Comparison of ENCODE assay signal across 13 cellular contexts in genomic region chr16:89366561-89367537, GRCh38.
DNase-seq lines count a peak whose midpoint lies in the region; ATAC-seq, FAIRE-seq and TF ChIP-seq lines count a peak whose summit lies in the region.
"Had no signal": no experiment of that assay in that cellular context is flagged by ENCODE, and none has a peak within 500 bp of the region (broad histone marks: within the 10 kb centered on the region; RNA-seq: fewer than 3 reads in every experiment).

No MANE protein-coding gene starts in this region.

- peaks cover 14% of the 10 kb centered on the region for H3K36me3 Mint-ChIP-seq in brain
- H3K36me3 Mint-ChIP-seq in nephron progenitor cell (ENCODE audit: low read depth), result no peaks in the 10 kb centered on the region

- CTCF ChIA-PET in SK-N-SH (lab: Yijun Ruan, JAX), result interaction anchor here (1.3 to 1.9 kb wide), 2 partner anchors 9 to 142 kb away, joined by 3 to 10 read pairs; no protein-coding TSS in a partner anchor

- no peak for TF ChIP-seq RAD21 in SK-N-SH (IDR thresholded peaks at IDR 0.05; ENCODE audit: low read length)

- FAIRE-seq in GM12891 (lab: Jason Lieb, UNC), result peak; percentile 26

- TF ChIP-seq POLR2A in GM12891 (IDR thresholded peaks at IDR 0.05; ENCODE audit: low read depth, low read length), result no peak
- TF ChIP-seq POLR2A in GM18505 (IDR thresholded peaks at IDR 0.05; ENCODE audit: borderline replicate concordance, extremely low read depth, insufficient read depth, insufficient read length), result no peak

- H3K27ac Mint-ChIP-seq in brain (peak overlapping the region in 3 of 5 experiments; percentile 77 to 86 (median 85)), nephron progenitor cell (peak overlapping the region; percentile 98)

- H3K9me2 ChIP-seq in SK-N-SH, result no peaks in the 10 kb centered on the region

- no peak overlapping the region for H3K27ac ChIP-seq in SK-N-SH (ENCODE audit: low read depth in 2 of 2, low read length in 1 of 2)
- H3K27ac ChIP-seq: lower lobe of right lung, parathyroid adenoma had no signal

- peaks cover 23% of the 10 kb centered on the region for H3F3A ChIP-seq in SK-N-SH (replicated peaks; ENCODE audit: insufficient read depth)

- TF ChIP-seq CTCF in SK-N-SH (IDR thresholded peaks at IDR 0.05), result no peak
- no peak for TF ChIP-seq CTCF in brain (conservative IDR thresholded peaks at IDR 0.05)
- no peak for TF ChIP-seq CTCF in nephron progenitor cell (IDR thresholded peaks at IDR 0.05)

- WGBS in SK-N-SH (ENCODE audit: low lambda C conversion rate), result 99% methylated on average over 29 of the region's 37 CpGs

- H3K79me2 ChIP-seq in SK-N-SH (ENCODE audit: insufficient read depth), result peaks cover 100% of the 10 kb centered on the region

- TF ChIP-seq EP300 in SK-N-SH (IDR thresholded peaks at IDR 0.05; ENCODE audit: borderline replicate concordance in 1 of 2, low read depth in 1 of 2, low read length in 1 of 2), result no peak

- H3K4me1 Mint-ChIP-seq in brain (peaks cover 96% of the 10 kb centered on the region), nephron progenitor cell (peaks cover 95% of the 10 kb centered on the region)

- H3K4me3 Mint-ChIP-seq in brain (peak overlapping the region in 2 of 5 experiments; percentile 20 to 56), nephron progenitor cell (no peak overlapping the region)

- POLR2A ChIA-PET in SK-N-SH (lab: Yijun Ruan, JAX), result interaction anchor here (1.1 kb wide), 1 partner anchor 13 kb away, joined by 4 read pairs; no protein-coding TSS in a partner anchor

- H3K4me1 ChIP-seq in SK-N-SH (ENCODE audit: control insufficient read depth in 1 of 2, insufficient read depth in 2 of 2, low read depth in 1 of 2, low read length in 1 of 2), result peaks cover 36 to 51% of the 10 kb centered on the region in 2 experiments

- H3K9me3 Mint-ChIP-seq in brain (no peaks in the 10 kb centered on the region), nephron progenitor cell (no peaks in the 10 kb centered on the region)

- peaks cover 100% of the 10 kb centered on the region for H4K20me1 ChIP-seq in SK-N-SH (ENCODE audit: insufficient read depth)

- no peak overlapping the region for H2AFZ ChIP-seq in SK-N-SH (ENCODE audit: low read depth)
- H2AFZ ChIP-seq: parathyroid adenoma had no signal

- H3K9ac ChIP-seq in SK-N-SH, result no peak overlapping the region
- H3K9ac ChIP-seq: parathyroid adenoma had no signal

- H3K9me3 ChIP-seq in SK-N-SH, result no peaks in the 10 kb centered on the region
- H3K9me3 ChIP-seq: lower lobe of right lung had no signal

- H3K27me3 ChIP-seq in SK-N-SH (ENCODE audit: insufficient read depth), result no peaks in the 10 kb centered on the region

- H3K27me3 Mint-ChIP-seq in brain, result no peaks in the 10 kb centered on the region
- peaks cover 3% of the 10 kb centered on the region for H3K27me3 Mint-ChIP-seq in nephron progenitor cell (ENCODE audit: low read depth, poor library complexity)

- H3K36me3 ChIP-seq in SK-N-SH (replicated peaks in 1 of 2; ENCODE audit: control insufficient read depth in 1 of 2, insufficient read depth in 2 of 2, low read length in 1 of 2), result peaks cover 0 to 7% of the 10 kb centered on the region in 2 experiments

- no peak overlapping the region for H3K4me2 ChIP-seq in SK-N-SH

- no peak overlapping the region for H3K4me3 ChIP-seq in SK-N-SH (ENCODE audit: low read depth in 2 of 2, low read length in 1 of 2)
- H3K4me3 ChIP-seq: lower lobe of right lung had no signal

- ATAC-seq in SK-N-SH treated with all-trans-retinoic acid at 6 μM for 48 hours, result no peak
- no peak for ATAC-seq in GM18868 (IDR thresholded peaks at IDR 0.05; ENCODE audit: unreplicated experiment)
- ATAC-seq in GM18505 (IDR thresholded peaks at IDR 0.05; ENCODE audit: unreplicated experiment), result no peak
- ATAC-seq: activated CD4-positive, CD25-positive, alpha-beta regulatory T cell treated with anti-CD3 and anti-CD28 coated beads, Interleukin-2, amount 50 U/mL, for 24 hours; lower lobe of right lung had no signal

- DNase-seq in SK-N-SH (peak; percentile 23), GM12891 (ENCODE audit: insufficient read length, low spot score) (no peak), nephron progenitor cell (no peak), EL (no peak)
- DNase-seq: Karpas-422, lower lobe of right lung, NCI-H2081 had no signal

TF ChIP-seq in SK-N-SH, 30 proteins besides CTCF, POLR2A, EP300 and RAD21:
- TF ChIP-seq, protein P1, sequence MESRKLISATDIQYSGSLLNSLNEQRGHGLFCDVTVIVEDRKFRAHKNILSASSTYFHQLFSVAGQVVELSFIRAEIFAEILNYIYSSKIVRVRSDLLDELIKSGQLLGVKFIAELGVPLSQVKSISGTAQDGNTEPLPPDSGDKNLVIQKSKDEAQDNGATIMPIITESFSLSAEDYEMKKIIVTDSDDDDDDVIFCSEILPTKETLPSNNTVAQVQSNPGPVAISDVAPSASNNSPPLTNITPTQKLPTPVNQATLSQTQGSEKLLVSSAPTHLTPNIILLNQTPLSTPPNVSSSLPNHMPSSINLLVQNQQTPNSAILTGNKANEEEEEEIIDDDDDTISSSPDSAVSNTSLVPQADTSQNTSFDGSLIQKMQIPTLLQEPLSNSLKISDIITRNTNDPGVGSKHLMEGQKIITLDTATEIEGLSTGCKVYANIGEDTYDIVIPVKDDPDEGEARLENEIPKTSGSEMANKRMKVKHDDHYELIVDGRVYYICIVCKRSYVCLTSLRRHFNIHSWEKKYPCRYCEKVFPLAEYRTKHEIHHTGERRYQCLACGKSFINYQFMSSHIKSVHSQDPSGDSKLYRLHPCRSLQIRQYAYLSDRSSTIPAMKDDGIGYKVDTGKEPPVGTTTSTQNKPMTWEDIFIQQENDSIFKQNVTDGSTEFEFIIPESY (IDR thresholded peaks at IDR 0.05; ENCODE audit: borderline replicate concordance, low read depth), result no peak
- no peak for TF ChIP-seq USF2 (IDR thresholded peaks at IDR 0.05; ENCODE audit: borderline replicate concordance, low read depth, low read length)

TF ChIP-seq in SK-N-SH treated with all-trans-retinoic acid at 6 μM for 48 hours, 23 proteins besides CTCF, POLR2A, EP300 and RAD21:
- TF ChIP-seq CSDC2 (CRISPR knock-in tag; IDR thresholded peaks at IDR 0.05) (no peak), SNAI2 (CRISPR knock-in tag; IDR thresholded peaks at IDR 0.05) (no peak)

TF ChIP-seq in GM12891, 5 proteins besides CTCF, POLR2A, EP300 and RAD21:
- no peak for TF ChIP-seq TAF1 (IDR thresholded peaks at IDR 0.05; ENCODE audit: low read depth, low read length)
- no peak for TF ChIP-seq SPI1 (IDR thresholded peaks at IDR 0.05; ENCODE audit: low read depth, low read length)
- TF ChIP-seq PAX5 (IDR thresholded peaks at IDR 0.05; ENCODE audit: insufficient read depth, low read length, severe bottlenecking), result no peak
- no peak for TF ChIP-seq POU2F2 (IDR thresholded peaks at IDR 0.05; ENCODE audit: low read depth, low read length)
- TF ChIP-seq POLR2AphosphoS5 (IDR thresholded peaks at IDR 0.05; ENCODE audit: low read depth, low read length), result no peak
